In genomic region chr7:116687801-116688201, GRCh38 we compare ENCODE assay signal across 12 cellular contexts. TPM values are rescaled to one million over a fixed set of nuclear protein-coding genes. Genes with fewer than 3 reads are reported as not detected.
A peak's percentile ranks its signal among the peaks of the same experiment; 100 is the strongest.
DNase-seq lines count a peak whose midpoint lies in the region; ATAC-seq, FAIRE-seq and TF ChIP-seq lines count a peak whose summit lies in the region.
"Had no signal": no experiment of that assay in that cellular context is flagged by ENCODE, and none has a peak within 500 bp of the region (broad histone marks: within the 10 kb centered on the region; RNA-seq: fewer than 3 reads in every experiment).

No MANE protein-coding gene starts in this region.

- peaks cover 10% of the 10 kb centered on the region for H3K36me3 ChIP-seq in MG63
- H3K36me3 ChIP-seq in mucosa of descending colon (ENCODE audit: low read depth): no peaks in the 10 kb centered on the region
- no peaks in the 10 kb centered on the region for H3K36me3 ChIP-seq in upper lobe of right lung

- no peak for TF ChIP-seq CTCF in mucosa of descending colon (IDR thresholded peaks at IDR 0.05)
- no peak for TF ChIP-seq CTCF in upper lobe of right lung (IDR thresholded peaks at IDR 0.05)

- H3K27me3 ChIP-seq in MG63 (no peaks in the 10 kb centered on the region), upper lobe of right lung (no peaks in the 10 kb centered on the region)

- H3K27ac ChIP-seq in upper lobe of right lung: no peak overlapping the region
- H3K27ac ChIP-seq: SK-N-MC had no signal

- H3K9me3 ChIP-seq in MG63 (no peaks in the 10 kb centered on the region), mucosa of descending colon (no peaks in the 10 kb centered on the region), upper lobe of right lung (no peaks in the 10 kb centered on the region)

- intact Hi-C loops in mucosa of descending colon (cut with DNase I, micrococcal nuclease) (no loop called here), upper lobe of right lung (cut with DNase I) (no loop called here)

- DNase-seq in AG08396 (ENCODE audit: low spot score) (peak; percentile 62), MG63 (peak; percentile 41), dermis blood vessel endothelial cell (peak; percentile 78), mucosa of descending colon (no peak), DMS 273 treated with DMSO at 0.1 percent for 48 hours (lab: John Stamatoyannopoulos, UW) (no peak), upper lobe of right lung (no peak), frontal cortex (ENCODE audit: low spot score in 2 of 2) (no peak)
- DNase-seq in stimulated activated CD4-positive, alpha-beta T cell treated with anti-CD3 and anti-CD28 coated beads, Interleukin-1b, Interleukin-23, amount 100 ng/mL, for 48 hours: no peak
- DNase-seq: caudate nucleus, right cardiac atrium had no signal

- H3K4me1 ChIP-seq in mucosa of descending colon (ENCODE audit: low read depth) (no peaks in the 10 kb centered on the region), upper lobe of right lung (peaks cover 3% of the 10 kb centered on the region)

- H3K4me3 ChIP-seq in MG63: 0 out of 2 replicates have a peak overlapping the region, but pooled peaks have one; percentile 6
- no peak overlapping the region for H3K4me3 ChIP-seq in mucosa of descending colon
- H3K4me3 ChIP-seq in upper lobe of right lung: no peak overlapping the region
- H3K4me3 ChIP-seq: GM12878, SK-N-MC had no signal

- peak; percentile 52 for ATAC-seq in mucosa of descending colon
- ATAC-seq in upper lobe of right lung: no peak
- ATAC-seq: GM12878 had no signal

- FAIRE-seq in frontal cortex (lab: Jason Lieb, UNC): no peak
- FAIRE-seq: GM12878 had no signal

RNA-seq across cellular contexts. Expression of gene MET, which starts 15.8 kb away (rescaled TPM):
- 46.7 and 49.4 TPM in 2 replicates for total RNA-seq in MG63 (2014; rRNA removed; shearing (Covaris generic); ENCODE audit: low replicate concordance)
- total RNA-seq in dermis blood vessel endothelial cell (66.4 and 113 TPM in 2 replicates), mucosa of descending colon (10 to 100 TPM; 15.6 to 35.1 (median 31.0) TPM), upper lobe of right lung (69.6 TPM), frontal cortex (2.9 TPM)

Comparison
In these comparisons a context has a peak if more than half of its experiments do, and no peak if none do; other contexts are left out.
1. DNase-seq: peak in AG08396 (single experiment), MG63 (single experiment) and dermis blood vessel endothelial cell (single experiment); none in mucosa of descending colon (0 of 3), DMS 273 treated with DMSO at 0.1 percent for 48 hours (single experiment), stimulated activated CD4-positive, alpha-beta T cell treated with anti-CD3 and anti-CD28 coated beads, Interleukin-1b, Interleukin-23, amount 100 ng/mL, for 48 hours (single experiment), upper lobe of right lung (single experiment) and frontal cortex (0 of 2).